In the genomic region with DNA sequence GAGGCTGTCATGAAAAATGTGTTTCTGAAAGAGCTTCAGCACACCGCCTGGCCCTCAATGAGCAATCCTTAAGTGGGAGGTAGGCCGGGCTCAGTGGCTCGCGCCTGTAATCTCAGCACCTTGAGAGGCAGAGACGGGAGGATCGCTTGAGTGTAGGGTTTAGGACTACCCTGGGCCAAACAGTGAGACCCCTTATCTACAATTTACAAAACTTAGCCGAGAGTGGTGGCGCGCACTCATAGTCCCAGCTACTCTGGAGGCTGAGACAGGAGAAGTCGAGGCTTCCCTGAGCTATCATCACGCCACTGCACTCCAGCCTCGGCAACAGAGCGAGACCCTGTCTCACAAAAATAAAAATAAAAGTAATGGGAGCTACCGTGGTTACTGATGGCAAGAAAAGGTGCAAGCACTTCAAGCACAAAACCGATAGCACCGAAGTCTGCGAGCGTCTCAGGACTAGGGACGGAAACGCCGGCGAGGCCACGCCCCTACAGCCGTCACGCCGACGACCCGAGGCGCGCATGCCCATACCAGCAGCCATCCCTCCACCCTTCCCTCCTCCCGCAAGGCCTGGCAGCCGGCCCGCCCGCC, we compare ENCODE assay signal across 1 cellular context.
A peak's percentile ranks its signal among the peaks of the same experiment; 100 is the strongest.
TF ChIP-seq lines count a peak whose summit lies in the region.

No MANE protein-coding gene starts in this region.

TF ChIP-seq in HepG2, 621 proteins besides CTCF, POLR2A, EP300 and RAD21 (continues in another document):
- TF ChIP-seq TMF1 (CRISPR knock-in tag; IDR thresholded peaks at IDR 0.05; ENCODE audit: low read depth) (peak; percentile 90), TSC22D2 (CRISPR knock-in tag; IDR thresholded peaks at IDR 0.05; ENCODE audit: borderline replicate concordance) (no peak), ZNF605 (CRISPR knock-in tag; IDR thresholded peaks at IDR 0.05) (peak; percentile 77), MED13 (CRISPR knock-in tag; IDR thresholded peaks at IDR 0.05) (peak; percentile 74; the same call in 1 of the 2 replicates), POLR2AphosphoS5 (IDR thresholded peaks at IDR 0.05; ENCODE audit: low read depth, low read length) (0 out of 2 replicates have a peak, but pooled peaks have one; percentile 26), MXI1 (IDR thresholded peaks at IDR 0.05; ENCODE audit: borderline replicate concordance, low read depth, low read length) (peak; percentile 51; the same call in 1 of the 3 replicates), STAG1 (CRISPR knock-in tag; IDR thresholded peaks at IDR 0.05) (peak; percentile 2; the same call in 1 of the 2 replicates), ZNF746 (CRISPR knock-in tag; IDR thresholded peaks at IDR 0.05) (peak; percentile 40; the same call in 1 of the 2 replicates), ZNF557 (CRISPR knock-in tag; IDR thresholded peaks at IDR 0.05) (peak; percentile 78; the same call in 1 of the 2 replicates), IRX3 (CRISPR knock-in tag; IDR thresholded peaks at IDR 0.05; ENCODE audit: borderline replicate concordance, low read depth) (0 out of 2 replicates have a peak, but pooled peaks have one; percentile 21), ZSCAN29 (CRISPR knock-in tag; conservative IDR thresholded peaks at IDR 0.05) (0 out of 2 replicates have a peak, but pooled peaks have one; percentile 3), SNAPC2 (CRISPR knock-in tag; IDR thresholded peaks at IDR 0.05) (0 out of 2 replicates have a peak, but pooled peaks have one; percentile 53), ZNF430 (CRISPR knock-in tag; IDR thresholded peaks at IDR 0.05) (0 out of 2 replicates have a peak, but pooled peaks have one; percentile 9), ZNF501 (CRISPR knock-in tag; IDR thresholded peaks at IDR 0.05) (0 out of 2 replicates have a peak, but pooled peaks have one; percentile 0), ZFP36L1 (CRISPR knock-in tag; IDR thresholded peaks at IDR 0.05) (peak; percentile 69; the same call in 1 of the 2 replicates), CCDC6 (CRISPR knock-in tag; IDR thresholded peaks at IDR 0.05) (0 out of 2 replicates have a peak, but pooled peaks have one; percentile 10), ZSCAN20 (CRISPR knock-in tag; IDR thresholded peaks at IDR 0.05; ENCODE audit: borderline replicate concordance) (peak; percentile 90; the same call in 1 of the 2 replicates), ESRRA (CRISPR knock-in tag; IDR thresholded peaks at IDR 0.05; ENCODE audit: low read depth) (no peak), ZNF121 (CRISPR knock-in tag; IDR thresholded peaks at IDR 0.05) (peak; percentile 87), DMAP1 (CRISPR knock-in tag; IDR thresholded peaks at IDR 0.05) (no peak), DNMT3B (CRISPR knock-in tag; conservative IDR thresholded peaks at IDR 0.05) (no peak), MTA1 (CRISPR knock-in tag; IDR thresholded peaks at IDR 0.05; ENCODE audit: borderline replicate concordance) (0 out of 2 replicates have a peak, but pooled peaks have one; percentile 14), GTF3A (CRISPR knock-in tag; conservative IDR thresholded peaks at IDR 0.05) (peak; percentile 6; the same call in 1 of the 2 replicates)
- TF ChIP-seq, protein P1, sequence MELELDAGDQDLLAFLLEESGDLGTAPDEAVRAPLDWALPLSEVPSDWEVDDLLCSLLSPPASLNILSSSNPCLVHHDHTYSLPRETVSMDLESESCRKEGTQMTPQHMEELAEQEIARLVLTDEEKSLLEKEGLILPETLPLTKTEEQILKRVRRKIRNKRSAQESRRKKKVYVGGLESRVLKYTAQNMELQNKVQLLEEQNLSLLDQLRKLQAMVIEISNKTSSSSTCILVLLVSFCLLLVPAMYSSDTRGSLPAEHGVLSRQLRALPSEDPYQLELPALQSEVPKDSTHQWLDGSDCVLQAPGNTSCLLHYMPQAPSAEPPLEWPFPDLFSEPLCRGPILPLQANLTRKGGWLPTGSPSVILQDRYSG (CRISPR knock-in tag; IDR thresholded peaks at IDR 0.05) = peak; percentile 3; the same call in 1 of the 2 replicates
- TF ChIP-seq, protein P2, sequence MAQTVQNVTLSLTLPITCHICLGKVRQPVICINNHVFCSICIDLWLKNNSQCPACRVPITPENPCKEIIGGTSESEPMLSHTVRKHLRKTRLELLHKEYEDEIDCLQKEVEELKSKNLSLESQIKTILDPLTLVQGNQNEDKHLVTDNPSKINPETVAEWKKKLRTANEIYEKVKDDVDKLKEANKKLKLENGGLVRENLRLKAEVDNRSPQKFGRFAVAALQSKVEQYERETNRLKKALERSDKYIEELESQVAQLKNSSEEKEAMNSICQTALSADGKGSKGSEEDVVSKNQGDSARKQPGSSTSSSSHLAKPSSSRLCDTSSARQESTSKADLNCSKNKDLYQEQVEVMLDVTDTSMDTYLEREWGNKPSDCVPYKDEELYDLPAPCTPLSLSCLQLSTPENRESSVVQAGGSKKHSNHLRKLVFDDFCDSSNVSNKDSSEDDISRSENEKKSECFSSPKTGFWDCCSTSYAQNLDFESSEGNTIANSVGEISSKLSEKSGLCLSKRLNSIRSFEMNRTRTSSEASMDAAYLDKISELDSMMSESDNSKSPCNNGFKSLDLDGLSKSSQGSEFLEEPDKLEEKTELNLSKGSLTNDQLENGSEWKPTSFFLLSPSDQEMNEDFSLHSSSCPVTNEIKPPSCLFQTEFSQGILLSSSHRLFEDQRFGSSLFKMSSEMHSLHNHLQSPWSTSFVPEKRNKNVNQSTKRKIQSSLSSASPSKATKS (CRISPR knock-in tag; IDR thresholded peaks at IDR 0.05) = 0 out of 2 replicates have a peak, but pooled peaks have one; percentile 6
- TF ChIP-seq, protein P3, sequence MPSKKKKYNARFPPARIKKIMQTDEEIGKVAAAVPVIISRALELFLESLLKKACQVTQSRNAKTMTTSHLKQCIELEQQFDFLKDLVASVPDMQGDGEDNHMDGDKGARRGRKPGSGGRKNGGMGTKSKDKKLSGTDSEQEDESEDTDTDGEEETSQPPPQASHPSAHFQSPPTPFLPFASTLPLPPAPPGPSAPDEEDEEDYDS (CRISPR knock-in tag; IDR thresholded peaks at IDR 0.05) = no peak
- TF ChIP-seq, protein P4, sequence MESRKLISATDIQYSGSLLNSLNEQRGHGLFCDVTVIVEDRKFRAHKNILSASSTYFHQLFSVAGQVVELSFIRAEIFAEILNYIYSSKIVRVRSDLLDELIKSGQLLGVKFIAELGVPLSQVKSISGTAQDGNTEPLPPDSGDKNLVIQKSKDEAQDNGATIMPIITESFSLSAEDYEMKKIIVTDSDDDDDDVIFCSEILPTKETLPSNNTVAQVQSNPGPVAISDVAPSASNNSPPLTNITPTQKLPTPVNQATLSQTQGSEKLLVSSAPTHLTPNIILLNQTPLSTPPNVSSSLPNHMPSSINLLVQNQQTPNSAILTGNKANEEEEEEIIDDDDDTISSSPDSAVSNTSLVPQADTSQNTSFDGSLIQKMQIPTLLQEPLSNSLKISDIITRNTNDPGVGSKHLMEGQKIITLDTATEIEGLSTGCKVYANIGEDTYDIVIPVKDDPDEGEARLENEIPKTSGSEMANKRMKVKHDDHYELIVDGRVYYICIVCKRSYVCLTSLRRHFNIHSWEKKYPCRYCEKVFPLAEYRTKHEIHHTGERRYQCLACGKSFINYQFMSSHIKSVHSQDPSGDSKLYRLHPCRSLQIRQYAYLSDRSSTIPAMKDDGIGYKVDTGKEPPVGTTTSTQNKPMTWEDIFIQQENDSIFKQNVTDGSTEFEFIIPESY (CRISPR knock-in tag; IDR thresholded peaks at IDR 0.05) = no peak; the same call in 1 of the 2 replicates
- TF ChIP-seq, protein P5, sequence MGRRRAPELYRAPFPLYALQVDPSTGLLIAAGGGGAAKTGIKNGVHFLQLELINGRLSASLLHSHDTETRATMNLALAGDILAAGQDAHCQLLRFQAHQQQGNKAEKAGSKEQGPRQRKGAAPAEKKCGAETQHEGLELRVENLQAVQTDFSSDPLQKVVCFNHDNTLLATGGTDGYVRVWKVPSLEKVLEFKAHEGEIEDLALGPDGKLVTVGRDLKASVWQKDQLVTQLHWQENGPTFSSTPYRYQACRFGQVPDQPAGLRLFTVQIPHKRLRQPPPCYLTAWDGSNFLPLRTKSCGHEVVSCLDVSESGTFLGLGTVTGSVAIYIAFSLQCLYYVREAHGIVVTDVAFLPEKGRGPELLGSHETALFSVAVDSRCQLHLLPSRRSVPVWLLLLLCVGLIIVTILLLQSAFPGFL (CRISPR knock-in tag; IDR thresholded peaks at IDR 0.05) = 0 out of 2 replicates have a peak, but pooled peaks have one; percentile 58
- TF ChIP-seq, protein P6, sequence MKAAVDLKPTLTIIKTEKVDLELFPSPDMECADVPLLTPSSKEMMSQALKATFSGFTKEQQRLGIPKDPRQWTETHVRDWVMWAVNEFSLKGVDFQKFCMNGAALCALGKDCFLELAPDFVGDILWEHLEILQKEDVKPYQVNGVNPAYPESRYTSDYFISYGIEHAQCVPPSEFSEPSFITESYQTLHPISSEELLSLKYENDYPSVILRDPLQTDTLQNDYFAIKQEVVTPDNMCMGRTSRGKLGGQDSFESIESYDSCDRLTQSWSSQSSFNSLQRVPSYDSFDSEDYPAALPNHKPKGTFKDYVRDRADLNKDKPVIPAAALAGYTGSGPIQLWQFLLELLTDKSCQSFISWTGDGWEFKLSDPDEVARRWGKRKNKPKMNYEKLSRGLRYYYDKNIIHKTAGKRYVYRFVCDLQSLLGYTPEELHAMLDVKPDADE (CRISPR knock-in tag; IDR thresholded peaks at IDR 0.05) = 0 out of 2 replicates have a peak, but pooled peaks have one; percentile 13
- TF ChIP-seq, protein P7, sequence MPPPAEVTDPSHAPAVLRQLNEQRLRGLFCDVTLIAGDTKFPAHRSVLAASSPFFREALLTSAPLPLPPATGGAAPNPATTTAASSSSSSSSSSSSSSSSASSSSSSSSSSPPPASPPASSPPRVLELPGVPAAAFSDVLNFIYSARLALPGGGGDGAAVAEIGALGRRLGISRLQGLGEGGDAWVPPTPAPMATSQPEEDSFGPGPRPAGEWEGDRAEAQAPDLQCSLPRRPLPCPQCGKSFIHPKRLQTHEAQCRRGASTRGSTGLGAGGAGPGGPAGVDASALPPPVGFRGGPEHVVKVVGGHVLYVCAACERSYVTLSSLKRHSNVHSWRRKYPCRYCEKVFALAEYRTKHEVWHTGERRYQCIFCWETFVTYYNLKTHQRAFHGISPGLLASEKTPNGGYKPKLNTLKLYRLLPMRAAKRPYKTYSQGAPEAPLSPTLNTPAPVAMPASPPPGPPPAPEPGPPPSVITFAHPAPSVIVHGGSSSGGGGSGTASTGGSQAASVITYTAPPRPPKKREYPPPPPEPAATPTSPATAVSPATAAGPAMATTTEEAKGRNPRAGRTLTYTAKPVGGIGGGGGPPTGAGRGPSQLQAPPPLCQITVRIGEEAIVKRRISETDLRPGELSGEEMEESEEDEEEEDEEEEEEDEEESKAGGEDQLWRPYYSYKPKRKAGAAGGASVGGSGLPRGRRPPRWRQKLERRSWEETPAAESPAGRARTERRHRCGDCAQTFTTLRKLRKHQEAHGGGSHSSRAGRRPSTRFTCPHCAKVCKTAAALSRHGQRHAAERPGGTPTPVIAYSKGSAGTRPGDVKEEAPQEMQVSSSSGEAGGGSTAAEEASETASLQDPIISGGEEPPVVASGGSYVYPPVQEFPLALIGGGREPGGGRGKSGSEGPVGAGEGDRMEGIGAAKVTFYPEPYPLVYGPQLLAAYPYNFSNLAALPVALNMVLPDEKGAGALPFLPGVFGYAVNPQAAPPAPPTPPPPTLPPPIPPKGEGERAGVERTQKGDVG (CRISPR knock-in tag; IDR thresholded peaks at IDR 0.05; ENCODE audit: borderline replicate concordance) = peak; percentile 11; the same call in 1 of the 2 replicates
- TF ChIP-seq, protein P8, sequence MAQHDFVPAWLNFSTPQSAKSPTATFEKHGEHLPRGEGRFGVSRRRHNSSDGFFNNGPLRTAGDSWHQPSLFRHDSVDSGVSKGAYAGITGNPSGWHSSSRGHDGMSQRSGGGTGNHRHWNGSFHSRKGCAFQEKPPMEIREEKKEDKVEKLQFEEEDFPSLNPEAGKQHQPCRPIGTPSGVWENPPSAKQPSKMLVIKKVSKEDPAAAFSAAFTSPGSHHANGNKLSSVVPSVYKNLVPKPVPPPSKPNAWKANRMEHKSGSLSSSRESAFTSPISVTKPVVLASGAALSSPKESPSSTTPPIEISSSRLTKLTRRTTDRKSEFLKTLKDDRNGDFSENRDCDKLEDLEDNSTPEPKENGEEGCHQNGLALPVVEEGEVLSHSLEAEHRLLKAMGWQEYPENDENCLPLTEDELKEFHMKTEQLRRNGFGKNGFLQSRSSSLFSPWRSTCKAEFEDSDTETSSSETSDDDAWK (CRISPR knock-in tag; IDR thresholded peaks at IDR 0.05) = no peak
- TF ChIP-seq, protein P9, sequence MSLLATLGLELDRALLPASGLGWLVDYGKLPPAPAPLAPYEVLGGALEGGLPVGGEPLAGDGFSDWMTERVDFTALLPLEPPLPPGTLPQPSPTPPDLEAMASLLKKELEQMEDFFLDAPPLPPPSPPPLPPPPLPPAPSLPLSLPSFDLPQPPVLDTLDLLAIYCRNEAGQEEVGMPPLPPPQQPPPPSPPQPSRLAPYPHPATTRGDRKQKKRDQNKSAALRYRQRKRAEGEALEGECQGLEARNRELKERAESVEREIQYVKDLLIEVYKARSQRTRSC (CRISPR knock-in tag; IDR thresholded peaks at IDR 0.05; ENCODE audit: low read depth) = peak; percentile 26; the same call in 1 of the 2 replicates
- TF ChIP-seq, protein P10, sequence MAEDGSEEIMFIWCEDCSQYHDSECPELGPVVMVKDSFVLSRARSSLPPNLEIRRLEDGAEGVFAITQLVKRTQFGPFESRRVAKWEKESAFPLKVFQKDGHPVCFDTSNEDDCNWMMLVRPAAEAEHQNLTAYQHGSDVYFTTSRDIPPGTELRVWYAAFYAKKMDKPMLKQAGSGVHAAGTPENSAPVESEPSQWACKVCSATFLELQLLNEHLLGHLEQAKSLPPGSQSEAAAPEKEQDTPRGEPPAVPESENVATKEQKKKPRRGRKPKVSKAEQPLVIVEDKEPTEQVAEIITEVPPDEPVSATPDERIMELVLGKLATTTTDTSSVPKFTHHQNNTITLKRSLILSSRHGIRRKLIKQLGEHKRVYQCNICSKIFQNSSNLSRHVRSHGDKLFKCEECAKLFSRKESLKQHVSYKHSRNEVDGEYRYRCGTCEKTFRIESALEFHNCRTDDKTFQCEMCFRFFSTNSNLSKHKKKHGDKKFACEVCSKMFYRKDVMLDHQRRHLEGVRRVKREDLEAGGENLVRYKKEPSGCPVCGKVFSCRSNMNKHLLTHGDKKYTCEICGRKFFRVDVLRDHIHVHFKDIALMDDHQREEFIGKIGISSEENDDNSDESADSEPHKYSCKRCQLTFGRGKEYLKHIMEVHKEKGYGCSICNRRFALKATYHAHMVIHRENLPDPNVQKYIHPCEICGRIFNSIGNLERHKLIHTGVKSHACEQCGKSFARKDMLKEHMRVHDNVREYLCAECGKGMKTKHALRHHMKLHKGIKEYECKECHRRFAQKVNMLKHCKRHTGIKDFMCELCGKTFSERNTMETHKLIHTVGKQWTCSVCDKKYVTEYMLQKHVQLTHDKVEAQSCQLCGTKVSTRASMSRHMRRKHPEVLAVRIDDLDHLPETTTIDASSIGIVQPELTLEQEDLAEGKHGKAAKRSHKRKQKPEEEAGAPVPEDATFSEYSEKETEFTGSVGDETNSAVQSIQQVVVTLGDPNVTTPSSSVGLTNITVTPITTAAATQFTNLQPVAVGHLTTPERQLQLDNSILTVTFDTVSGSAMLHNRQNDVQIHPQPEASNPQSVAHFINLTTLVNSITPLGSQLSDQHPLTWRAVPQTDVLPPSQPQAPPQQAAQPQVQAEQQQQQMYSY (CRISPR knock-in tag; IDR thresholded peaks at IDR 0.05) = peak; percentile 53; the same call in 1 of the 2 replicates
- TF ChIP-seq, protein P11, sequence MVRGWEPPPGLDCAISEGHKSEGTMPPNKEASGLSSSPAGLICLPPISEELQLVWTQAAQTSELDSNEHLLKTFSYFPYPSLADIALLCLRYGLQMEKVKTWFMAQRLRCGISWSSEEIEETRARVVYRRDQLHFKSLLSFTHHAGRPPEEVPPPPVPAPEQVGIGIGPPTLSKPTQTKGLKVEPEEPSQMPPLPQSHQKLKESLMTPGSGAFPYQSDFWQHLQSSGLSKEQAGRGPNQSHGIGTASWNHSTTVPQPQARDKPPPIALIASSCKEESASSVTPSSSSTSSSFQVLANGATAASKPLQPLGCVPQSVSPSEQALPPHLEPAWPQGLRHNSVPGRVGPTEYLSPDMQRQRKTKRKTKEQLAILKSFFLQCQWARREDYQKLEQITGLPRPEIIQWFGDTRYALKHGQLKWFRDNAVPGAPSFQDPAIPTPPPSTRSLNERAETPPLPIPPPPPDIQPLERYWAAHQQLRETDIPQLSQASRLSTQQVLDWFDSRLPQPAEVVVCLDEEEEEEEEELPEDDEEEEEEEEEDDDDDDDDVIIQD (CRISPR knock-in tag; IDR thresholded peaks at IDR 0.05; ENCODE audit: low read depth) = peak; percentile 18; the same call in 1 of the 2 replicates
